19 cellular contexts compared by ENCODE assay signal in the genomic region with DNA sequence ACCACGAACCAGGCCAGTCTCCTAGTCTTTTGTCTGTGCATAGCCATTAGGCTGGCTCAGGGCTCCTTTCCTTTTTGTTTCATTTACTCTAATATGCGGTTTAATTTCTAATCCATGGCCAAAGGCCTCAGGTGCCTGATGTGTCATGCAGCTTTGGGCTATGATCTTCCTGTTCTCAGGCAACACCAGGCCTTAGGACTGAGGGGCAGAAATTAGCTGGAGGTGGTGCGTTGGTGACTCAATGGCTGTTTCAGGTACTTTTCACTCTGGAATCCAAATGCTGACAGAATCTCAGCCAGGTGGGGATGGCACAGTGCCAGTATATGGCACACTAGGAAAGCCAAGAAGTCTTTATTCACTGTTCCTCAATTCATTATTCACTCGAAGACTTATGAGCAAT.
"Had no signal": no experiment of that assay in that cellular context is flagged by ENCODE, and none has a peak within 500 bp of the region (broad histone marks: within the 10 kb centered on the region; RNA-seq: fewer than 3 reads in every experiment).

No MANE protein-coding gene starts in this region.

- H3K27ac ChIP-seq: dorsolateral prefrontal cortex, esophagus squamous epithelium, hepatocyte, neutrophil, spleen, stomach, thoracic aorta, transverse colon had no signal

- ATAC-seq: mucosa of descending colon; naive thymus-derived CD8-positive, alpha-beta T cell; sciatic nerve; stimulated activated naive B cell treated with anti-CD40 and anti-IgM and Interleukin-4, amounts not matched to agents 10 μg/mL and 1 μg/mL and 100 μg/mL, for 72 hours had no signal

- H3K4me3 ChIP-seq: dorsolateral prefrontal cortex, esophagus squamous epithelium, hepatocyte, mucosa of descending colon, spleen, stomach, thoracic aorta, transverse colon had no signal

- H3K36me3 ChIP-seq: esophagus squamous epithelium, neutrophil, spleen, stomach, thoracic aorta, transverse colon had no signal

- H3K9me3 ChIP-seq: esophagus squamous epithelium, mucosa of descending colon, neutrophil, spleen, stomach, thoracic aorta, transverse colon had no signal

- DNase-seq: cortex of kidney; effector CD8-positive, alpha-beta T cell; esophagus squamous epithelium; foreskin fibroblast; mucosa of descending colon; naive thymus-derived CD8-positive, alpha-beta T cell; spleen; stimulated activated CD4-positive, alpha-beta T cell treated with anti-CD3 and anti-CD28 coated beads, Interleukin-15, amount 100 ng/mL, for 24 hours; stimulated activated CD4-positive, alpha-beta T cell treated with anti-CD3 and anti-CD28 coated beads, Interleukin-1b, Interleukin-23, amount 100 ng/mL, for 48 hours; stimulated activated CD4-positive, alpha-beta T cell treated with anti-CD3 and anti-CD28 coated beads, Interleukin-4, amount 100 ng/mL, for 4 hours; stimulated activated naive B cell treated with anti-CD40 and anti-IgM and Interleukin-4, amounts not matched to agents 10 μg/mL and 1 μg/mL and 100 μg/mL, for 72 hours; stomach; substantia nigra; transverse colon had no signal

- H3K4me1 ChIP-seq: esophagus squamous epithelium, spleen, stomach, transverse colon had no signal

- H3K27me3 ChIP-seq: dorsolateral prefrontal cortex, hepatocyte, stomach had no signal
